In genomic region chr1:61742620-61743431, GRCh38 we compare ENCODE assay signal across 8 cellular contexts. TPM values are rescaled to one million over a fixed set of nuclear protein-coding genes. Genes with fewer than 3 reads are reported as not detected.
DNase-seq lines count a peak whose midpoint lies in the region; ATAC-seq and TF ChIP-seq lines count a peak whose summit lies in the region.

No MANE protein-coding gene starts in this region.

- H3K27me3 Mint-ChIP-seq in activated CD4-positive, alpha-beta T cell treated with anti-CD3 and anti-CD28 coated beads for 36 hours = no peaks in the 10 kb centered on the region
- H3K27me3 Mint-ChIP-seq in osteocyte (ENCODE audit: unreplicated experiment) = no peaks in the 10 kb centered on the region

- H3K4me3 Mint-ChIP-seq in activated CD4-positive, alpha-beta T cell treated with anti-CD3 and anti-CD28 coated beads for 36 hours = peak overlapping the region; percentile 86
- H3K4me3 Mint-ChIP-seq in osteocyte (ENCODE audit: unreplicated experiment) = peak overlapping the region; percentile 80

- H3K4me3 ChIP-seq in H7 (ENCODE audit: insufficient read depth, low read depth, low read length) = peak overlapping the region; percentile 65
- peak overlapping the region; percentile 77 for H3K4me3 ChIP-seq in adipocyte (ENCODE audit: low read length)

- ATAC-seq in activated CD4-positive, alpha-beta T cell treated with anti-CD3 and anti-CD28 coated beads for 36 hours = peak; percentile 52

- no peak for DNase-seq in activated CD4-positive, alpha-beta T cell treated with anti-CD3 and anti-CD28 coated beads for 36 hours
- DNase-seq in activated CD4-positive, alpha-beta T cell treated with anti-CD3 and anti-CD28 coated beads, Interleukin-2, amount 50 U/mL, for 48 hours = no peak
- DNase-seq in H7 (peak; percentile 79), NCI-H1105 treated with DMSO at 0.1 percent for 48 hours (lab: John Stamatoyannopoulos, UW) (peak; percentile 82), adipocyte (ENCODE audit: low read depth) (peak; percentile 74), cardiac septum (ENCODE audit: low spot score) (peak; percentile 79), osteocyte (ENCODE audit: extremely low spot score, unreplicated experiment) (peak; percentile 86), AML-193 (lab: John Stamatoyannopoulos, UW) (no peak)

- no peak for TF ChIP-seq CTCF in osteocyte (IDR thresholded peaks at IDR 0.05)

- no peaks in the 10 kb centered on the region for H3K9me3 ChIP-seq in adipocyte (ENCODE audit: control insufficient read depth, low read length)

- CTCF ChIA-PET in activated CD4-positive, alpha-beta T cell treated with anti-CD3 and anti-CD28 coated beads for 36 hours (lab: Charles Lee) = interaction anchor here (1.0 kb wide), 1 partner anchor 110 kb away, joined by 3 read pairs; no protein-coding TSS in a partner anchor

- H3K9me3 Mint-ChIP-seq in activated CD4-positive, alpha-beta T cell treated with anti-CD3 and anti-CD28 coated beads for 36 hours (ENCODE audit: low read depth) = no peaks in the 10 kb centered on the region
- H3K9me3 Mint-ChIP-seq in osteocyte (ENCODE audit: unreplicated experiment) = no peaks in the 10 kb centered on the region

- H3K4me1 ChIP-seq in adipocyte (ENCODE audit: control insufficient read depth, insufficient read depth, low read length) = peaks cover 14% of the 10 kb centered on the region

- H3K27ac Mint-ChIP-seq in activated CD4-positive, alpha-beta T cell treated with anti-CD3 and anti-CD28 coated beads for 36 hours = peak overlapping the region; percentile 65
- peak overlapping the region; percentile 92 for H3K27ac Mint-ChIP-seq in osteocyte (ENCODE audit: unreplicated experiment)

- H3K4me1 Mint-ChIP-seq in activated CD4-positive, alpha-beta T cell treated with anti-CD3 and anti-CD28 coated beads for 36 hours = peaks cover 29% of the 10 kb centered on the region
- H3K4me1 Mint-ChIP-seq in osteocyte (ENCODE audit: unreplicated experiment) = peaks cover 32% of the 10 kb centered on the region

- intact Hi-C loops in activated CD4-positive, alpha-beta T cell treated with anti-CD3 and anti-CD28 coated beads for 36 hours (cut with DNase I, micrococcal nuclease) = loop anchor here (1.0 to 5.0 kb wide), 4 partner anchors 18 to 694 kb away; partner anchors contain the start of genes TM2D1 (in 2 of the 2) and USP1 (in 1 of the 2)
- intact Hi-C loops in cardiac septum (cut with DNase I) = loop anchor here (1.0 to 5.0 kb wide), 2 partner anchors 18 to 696 kb away; partner anchors contain the start of gene TM2D1

- no peaks in the 10 kb centered on the region for H3K36me3 Mint-ChIP-seq in activated CD4-positive, alpha-beta T cell treated with anti-CD3 and anti-CD28 coated beads for 36 hours (ENCODE audit: low read depth)
- no peaks in the 10 kb centered on the region for H3K36me3 Mint-ChIP-seq in osteocyte (ENCODE audit: unreplicated experiment)

- POLR2A ChIA-PET in activated CD4-positive, alpha-beta T cell treated with anti-CD3 and anti-CD28 coated beads for 36 hours (lab: Charles Lee) = interaction anchor here (1.2 kb wide), 1 partner anchor 18 kb away, joined by 4 read pairs; the partner anchor contains the start of gene TM2D1

- peak overlapping the region; percentile 90 for H3K9ac ChIP-seq in adipocyte (ENCODE audit: low read length)

- H3K36me3 ChIP-seq in H7 (replicated peaks; ENCODE audit: control insufficient read depth, insufficient read depth, low read length) = no peaks in the 10 kb centered on the region
- no peaks in the 10 kb centered on the region for H3K36me3 ChIP-seq in adipocyte (ENCODE audit: control insufficient read depth, insufficient read depth, low read length, severe bottlenecking)

- H3K27me3 ChIP-seq in H7 (ENCODE audit: control insufficient read depth, insufficient read depth, low read length) (no peaks in the 10 kb centered on the region), adipocyte (replicated peaks; ENCODE audit: control insufficient read depth, insufficient read depth, low read length) (no peaks in the 10 kb centered on the region)

RNA-seq across cellular contexts. Expression of gene PATJ, which starts 0.5 kb away (rescaled TPM):
- 10 to 100 TPM; 12.6 to 12.8 TPM for total RNA-seq in activated CD4-positive, alpha-beta T cell treated with anti-CD3 and anti-CD28 coated beads for 36 hours
- total RNA-seq in H7 (2014; rRNA removed; shearing (Covaris generic)) = 15.8 and 31.6 TPM in 2 replicates
- total RNA-seq in cardiac septum = 71.2 TPM
- total RNA-seq in osteocyte = 11.3 and 11.9 TPM in 2 replicates

RNA-seq across cellular contexts. Expression of gene TM2D1, which starts 17.9 kb away (rescaled TPM):
- total RNA-seq in activated CD4-positive, alpha-beta T cell treated with anti-CD3 and anti-CD28 coated beads for 36 hours = 10 to 100 TPM; 20.8 to 26.4 TPM
- 39.6 and 49.5 TPM in 2 replicates for total RNA-seq in H7 (2014; rRNA removed; shearing (Covaris generic))
- total RNA-seq in cardiac septum = 34.2 TPM
- 53.2 and 56.9 TPM in 2 replicates for total RNA-seq in osteocyte

Comparison
In these comparisons a context has a peak if more than half of its experiments do, and no peak if none do; other contexts are left out.
1. DNase-seq: peak in H7 (single experiment), NCI-H1105 treated with DMSO at 0.1 percent for 48 hours (single experiment), adipocyte (single experiment), cardiac septum (single experiment) and osteocyte (single experiment); none in activated CD4-positive, alpha-beta T cell treated with anti-CD3 and anti-CD28 coated beads for 36 hours (single experiment), activated CD4-positive, alpha-beta T cell treated with anti-CD3 and anti-CD28 coated beads, Interleukin-2, amount 50 U/mL, for 48 hours (0 of 2) and AML-193 (0 of 2).